3 cellular contexts compared by ENCODE assay signal in genomic region chr1:229260297-229260696, GRCh38.
A peak's percentile ranks its signal among the peaks of the same experiment; 100 is the strongest.
TF ChIP-seq lines count a peak whose summit lies in the region.

No MANE protein-coding gene starts in this region.

TF ChIP-seq in GM23338, 12 proteins besides CTCF, POLR2A, EP300 and RAD21 (continues in another document):
- TF ChIP-seq EZH2phosphoT487 (IDR thresholded peaks at IDR 0.05; ENCODE audit: unreplicated experiment) (no peak), ZNF331 (CRISPR knock-in tag; IDR thresholded peaks at IDR 0.05; ENCODE audit: low read depth) (no peak), NANOG (IDR thresholded peaks at IDR 0.05; ENCODE audit: borderline replicate concordance) (no peak), POLR2AphosphoS5 (IDR thresholded peaks at IDR 0.05; ENCODE audit: low read depth) (no peak), CREB1 (CRISPR knock-in tag; IDR thresholded peaks at IDR 0.05; ENCODE audit: low read depth) (no peak), JUNB (IDR thresholded peaks at IDR 0.05; ENCODE audit: unreplicated experiment) (no peak), ZNF114 (CRISPR knock-in tag; IDR thresholded peaks at IDR 0.05) (no peak), ETS1 (IDR thresholded peaks at IDR 0.05) (no peak), EZH2 (IDR thresholded peaks at IDR 0.05; ENCODE audit: low read depth, unreplicated experiment) (no peak), STAT1 (IDR thresholded peaks at IDR 0.05; ENCODE audit: unreplicated experiment) (no peak)
- TF ChIP-seq, protein P1, sequence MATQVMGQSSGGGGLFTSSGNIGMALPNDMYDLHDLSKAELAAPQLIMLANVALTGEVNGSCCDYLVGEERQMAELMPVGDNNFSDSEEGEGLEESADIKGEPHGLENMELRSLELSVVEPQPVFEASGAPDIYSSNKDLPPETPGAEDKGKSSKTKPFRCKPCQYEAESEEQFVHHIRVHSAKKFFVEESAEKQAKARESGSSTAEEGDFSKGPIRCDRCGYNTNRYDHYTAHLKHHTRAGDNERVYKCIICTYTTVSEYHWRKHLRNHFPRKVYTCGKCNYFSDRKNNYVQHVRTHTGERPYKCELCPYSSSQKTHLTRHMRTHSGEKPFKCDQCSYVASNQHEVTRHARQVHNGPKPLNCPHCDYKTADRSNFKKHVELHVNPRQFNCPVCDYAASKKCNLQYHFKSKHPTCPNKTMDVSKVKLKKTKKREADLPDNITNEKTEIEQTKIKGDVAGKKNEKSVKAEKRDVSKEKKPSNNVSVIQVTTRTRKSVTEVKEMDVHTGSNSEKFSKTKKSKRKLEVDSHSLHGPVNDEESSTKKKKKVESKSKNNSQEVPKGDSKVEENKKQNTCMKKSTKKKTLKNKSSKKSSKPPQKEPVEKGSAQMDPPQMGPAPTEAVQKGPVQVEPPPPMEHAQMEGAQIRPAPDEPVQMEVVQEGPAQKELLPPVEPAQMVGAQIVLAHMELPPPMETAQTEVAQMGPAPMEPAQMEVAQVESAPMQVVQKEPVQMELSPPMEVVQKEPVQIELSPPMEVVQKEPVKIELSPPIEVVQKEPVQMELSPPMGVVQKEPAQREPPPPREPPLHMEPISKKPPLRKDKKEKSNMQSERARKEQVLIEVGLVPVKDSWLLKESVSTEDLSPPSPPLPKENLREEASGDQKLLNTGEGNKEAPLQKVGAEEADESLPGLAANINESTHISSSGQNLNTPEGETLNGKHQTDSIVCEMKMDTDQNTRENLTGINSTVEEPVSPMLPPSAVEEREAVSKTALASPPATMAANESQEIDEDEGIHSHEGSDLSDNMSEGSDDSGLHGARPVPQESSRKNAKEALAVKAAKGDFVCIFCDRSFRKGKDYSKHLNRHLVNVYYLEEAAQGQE (IDR thresholded peaks at IDR 0.05; ENCODE audit: unreplicated experiment) = no peak

TF ChIP-seq in WTC11, 78 proteins besides CTCF, POLR2A, EP300 and RAD21 (continued from another document and continues in another):
- TF ChIP-seq ZNF532 (CRISPR knock-in tag; IDR thresholded peaks at IDR 0.05; ENCODE audit: borderline replicate concordance) (no peak), ESRRA (CRISPR knock-in tag; IDR thresholded peaks at IDR 0.05; ENCODE audit: borderline replicate concordance) (no peak), MAX (CRISPR knock-in tag; IDR thresholded peaks at IDR 0.05) (no peak), ZNF317 (CRISPR knock-in tag; IDR thresholded peaks at IDR 0.05; ENCODE audit: borderline replicate concordance, low read depth) (no peak), NR1H2 (CRISPR knock-in tag; IDR thresholded peaks at IDR 0.05) (no peak), OVOL2 (CRISPR knock-in tag; IDR thresholded peaks at IDR 0.05; ENCODE audit: borderline replicate concordance) (no peak), ETV6 (CRISPR knock-in tag; IDR thresholded peaks at IDR 0.05) (no peak)
- TF ChIP-seq, protein P2, sequence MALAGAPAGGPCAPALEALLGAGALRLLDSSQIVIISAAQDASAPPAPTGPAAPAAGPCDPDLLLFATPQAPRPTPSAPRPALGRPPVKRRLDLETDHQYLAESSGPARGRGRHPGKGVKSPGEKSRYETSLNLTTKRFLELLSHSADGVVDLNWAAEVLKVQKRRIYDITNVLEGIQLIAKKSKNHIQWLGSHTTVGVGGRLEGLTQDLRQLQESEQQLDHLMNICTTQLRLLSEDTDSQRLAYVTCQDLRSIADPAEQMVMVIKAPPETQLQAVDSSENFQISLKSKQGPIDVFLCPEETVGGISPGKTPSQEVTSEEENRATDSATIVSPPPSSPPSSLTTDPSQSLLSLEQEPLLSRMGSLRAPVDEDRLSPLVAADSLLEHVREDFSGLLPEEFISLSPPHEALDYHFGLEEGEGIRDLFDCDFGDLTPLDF (CRISPR knock-in tag; IDR thresholded peaks at IDR 0.05) = no peak
- TF ChIP-seq, protein P3, sequence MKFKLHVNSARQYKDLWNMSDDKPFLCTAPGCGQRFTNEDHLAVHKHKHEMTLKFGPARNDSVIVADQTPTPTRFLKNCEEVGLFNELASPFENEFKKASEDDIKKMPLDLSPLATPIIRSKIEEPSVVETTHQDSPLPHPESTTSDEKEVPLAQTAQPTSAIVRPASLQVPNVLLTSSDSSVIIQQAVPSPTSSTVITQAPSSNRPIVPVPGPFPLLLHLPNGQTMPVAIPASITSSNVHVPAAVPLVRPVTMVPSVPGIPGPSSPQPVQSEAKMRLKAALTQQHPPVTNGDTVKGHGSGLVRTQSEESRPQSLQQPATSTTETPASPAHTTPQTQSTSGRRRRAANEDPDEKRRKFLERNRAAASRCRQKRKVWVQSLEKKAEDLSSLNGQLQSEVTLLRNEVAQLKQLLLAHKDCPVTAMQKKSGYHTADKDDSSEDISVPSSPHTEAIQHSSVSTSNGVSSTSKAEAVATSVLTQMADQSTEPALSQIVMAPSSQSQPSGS (CRISPR knock-in tag; IDR thresholded peaks at IDR 0.05; ENCODE audit: borderline replicate concordance, low read depth) = no peak
- TF ChIP-seq, protein P4, sequence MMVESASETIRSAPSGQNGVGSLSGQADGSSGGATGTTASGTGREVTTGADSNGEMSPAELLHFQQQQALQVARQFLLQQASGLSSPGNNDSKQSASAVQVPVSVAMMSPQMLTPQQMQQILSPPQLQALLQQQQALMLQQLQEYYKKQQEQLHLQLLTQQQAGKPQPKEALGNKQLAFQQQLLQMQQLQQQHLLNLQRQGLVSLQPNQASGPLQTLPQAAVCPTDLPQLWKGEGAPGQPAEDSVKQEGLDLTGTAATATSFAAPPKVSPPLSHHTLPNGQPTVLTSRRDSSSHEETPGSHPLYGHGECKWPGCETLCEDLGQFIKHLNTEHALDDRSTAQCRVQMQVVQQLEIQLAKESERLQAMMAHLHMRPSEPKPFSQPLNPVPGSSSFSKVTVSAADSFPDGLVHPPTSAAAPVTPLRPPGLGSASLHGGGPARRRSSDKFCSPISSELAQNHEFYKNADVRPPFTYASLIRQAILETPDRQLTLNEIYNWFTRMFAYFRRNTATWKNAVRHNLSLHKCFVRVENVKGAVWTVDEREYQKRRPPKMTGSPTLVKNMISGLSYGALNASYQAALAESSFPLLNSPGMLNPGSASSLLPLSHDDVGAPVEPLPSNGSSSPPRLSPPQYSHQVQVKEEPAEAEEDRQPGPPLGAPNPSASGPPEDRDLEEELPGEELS (CRISPR knock-in tag; IDR thresholded peaks at IDR 0.05) = no peak

TF ChIP-seq in liver, 16 proteins besides CTCF, POLR2A, EP300 and RAD21 (continued from another document):
- peak; percentile 17 for TF ChIP-seq NR2F2 (IDR thresholded peaks at IDR 0.05)
